In the genomic region with DNA sequence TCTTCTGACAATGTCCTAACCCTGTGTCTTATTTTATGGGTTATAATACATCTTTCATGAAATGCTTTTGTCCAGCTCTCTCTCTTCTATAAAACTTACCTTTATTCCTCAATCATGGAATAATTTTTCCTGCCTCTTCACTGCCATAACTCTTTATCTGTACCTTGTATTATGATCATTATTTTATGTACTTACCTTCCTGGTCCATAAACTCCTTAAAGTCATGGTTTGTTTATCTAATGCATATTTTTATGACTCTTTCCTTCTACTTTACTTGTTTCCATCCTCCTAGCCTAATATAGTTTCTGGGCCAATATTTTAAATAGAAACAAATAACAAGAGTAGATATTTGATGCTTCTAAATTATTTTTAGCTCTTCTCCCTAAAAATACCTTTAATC, we compare ENCODE assay signal across 15 cellular contexts.
"Had no signal": no experiment of that assay in that cellular context is flagged by ENCODE, and none has a peak within 500 bp of the region (broad histone marks: within the 10 kb centered on the region; RNA-seq: fewer than 3 reads in every experiment).

No MANE protein-coding gene starts in this region.

- H3K27me3 ChIP-seq: adrenal gland, dorsolateral prefrontal cortex, pancreas, tibial artery had no signal

- H3K4me1 ChIP-seq: adrenal gland, pancreas had no signal

- H3K9me3 ChIP-seq: adrenal gland, pancreas, tibial artery had no signal

- H3K27ac ChIP-seq: adrenal gland, pancreas, skin epidermis had no signal

- H3K27me3 Mint-ChIP-seq: activated CD4-positive, alpha-beta memory T cell treated with anti-CD3 and anti-CD28 coated beads, Interleukin-2, amount 10 ng/mL, durations not matched to agents 7 days and 5 days; brain had no signal

- DNase-seq: activated CD4-positive, alpha-beta memory T cell treated with anti-CD3 and anti-CD28 coated beads, Interleukin-2, amount 10 ng/mL, durations not matched to agents 7 days and 5 days; activated CD8-positive, alpha-beta memory T cell treated with anti-CD3 and anti-CD28 coated beads, Interleukin-2, amount 50 U/mL, for 4 hours; activated naive CD4-positive, alpha-beta T cell treated with anti-CD3 and anti-CD28 coated beads for 36 hours; adrenal gland; dorsolateral prefrontal cortex; mesenchymal stem cell; pancreas; retina; tibial artery had no signal

- H3K27ac Mint-ChIP-seq: activated CD4-positive, alpha-beta memory T cell treated with anti-CD3 and anti-CD28 coated beads, Interleukin-2, amount 10 ng/mL, durations not matched to agents 7 days and 5 days; activated T-helper 1 cell treated with anti-CD3 and anti-CD28 coated beads, Interleukin-12 subunit alpha, Interleukin-12 subunit beta, Interleukin-2, Interleukin-4 antibody, amounts not matched to agents 30 ng/mL and 10 ng/mL and 1 ng/mL, durations not matched to agents 14 hours and 24 hours and 36 hours; T-helper 2 cell treated with Interferon-gamma antibody and Interleukin-4, amounts not matched to agents 5 μg/mL and 100 μg/mL, for 36 hours had no signal

- H3K4me3 Mint-ChIP-seq: activated CD4-positive, alpha-beta memory T cell treated with anti-CD3 and anti-CD28 coated beads, Interleukin-2, amount 10 ng/mL, durations not matched to agents 7 days and 5 days; activated naive CD4-positive, alpha-beta T cell treated with anti-CD3 and anti-CD28 coated beads for 36 hours; activated T-helper 1 cell treated with anti-CD3 and anti-CD28 coated beads, Interleukin-12 subunit alpha, Interleukin-12 subunit beta, Interleukin-2, Interleukin-4 antibody, amounts not matched to agents 30 ng/mL and 10 ng/mL and 1 ng/mL, durations not matched to agents 14 hours and 24 hours and 36 hours; brain; T-helper 2 cell treated with Interferon-gamma antibody and Interleukin-4, amounts not matched to agents 5 μg/mL and 100 μg/mL, for 36 hours had no signal

- H3K4me3 ChIP-seq: adrenal gland, dorsolateral prefrontal cortex, pancreas, skin epidermis, tibial artery had no signal

- H3K9me3 Mint-ChIP-seq: activated CD4-positive, alpha-beta memory T cell treated with anti-CD3 and anti-CD28 coated beads, Interleukin-2, amount 10 ng/mL, durations not matched to agents 7 days and 5 days; activated naive CD4-positive, alpha-beta T cell treated with anti-CD3 and anti-CD28 coated beads for 36 hours; activated T-helper 1 cell treated with anti-CD3 and anti-CD28 coated beads, Interleukin-12 subunit alpha, Interleukin-12 subunit beta, Interleukin-2, Interleukin-4 antibody, amounts not matched to agents 30 ng/mL and 10 ng/mL and 1 ng/mL, durations not matched to agents 14 hours and 24 hours and 36 hours; brain; T-helper 2 cell treated with Interferon-gamma antibody and Interleukin-4, amounts not matched to agents 5 μg/mL and 100 μg/mL, for 36 hours had no signal

- ATAC-seq: esophagus mucosa, left lobe of liver, pancreas had no signal
